Comparison of ENCODE assay signal across 13 cellular contexts in genomic region chr14:105838591-105839424, GRCh38.
"Had no signal": no experiment of that assay in that cellular context is flagged by ENCODE, and none has a peak within 500 bp of the region (broad histone marks: within the 10 kb centered on the region; RNA-seq: fewer than 3 reads in every experiment).

No MANE protein-coding gene starts in this region.

- H3K4me3 Mint-ChIP-seq: activated naive CD4-positive, alpha-beta T cell treated with anti-CD3 and anti-CD28 coated beads, Interleukin-2, amount 50 U/mL, for 24 hours; naive thymus-derived CD4-positive, alpha-beta T cell; stimulated activated memory B cell treated with anti-CD40 and anti-IgM and Interleukin-4, amounts not matched to agents 10 μg/mL and 1 μg/mL and 100 μg/mL, for 72 hours had no signal

- H3K36me3 ChIP-seq: adrenal gland, transverse colon had no signal

- ATAC-seq: naive thymus-derived CD4-positive, alpha-beta T cell; stimulated activated memory B cell treated with anti-CD40 and anti-IgM and Interleukin-4, amounts not matched to agents 10 μg/mL and 1 μg/mL and 100 μg/mL, for 72 hours had no signal

- DNase-seq: activated CD4-positive, CD25-positive, alpha-beta regulatory T cell treated with anti-CD3 and anti-CD28 coated beads, Interleukin-2, amount 50 U/mL, for 72 hours; activated effector memory CD4-positive, alpha-beta T cell treated with Interleukin-2 at 50 U/mL for 16 hours; adrenal gland; effector CD8-positive, alpha-beta T cell; foreskin fibroblast; midbrain; retina; stimulated activated CD4-positive, alpha-beta T cell treated with anti-CD3 and anti-CD28 coated beads, Interleukin-2, amount 100 ng/mL, for 48 hours; transverse colon had no signal

- H3K9me3 Mint-ChIP-seq: activated naive CD4-positive, alpha-beta T cell treated with anti-CD3 and anti-CD28 coated beads, Interleukin-2, amount 50 U/mL, for 24 hours; naive thymus-derived CD4-positive, alpha-beta T cell; stimulated activated memory B cell treated with anti-CD40 and anti-IgM and Interleukin-4, amounts not matched to agents 10 μg/mL and 1 μg/mL and 100 μg/mL, for 72 hours had no signal

- H3K36me3 Mint-ChIP-seq: activated naive CD4-positive, alpha-beta T cell treated with anti-CD3 and anti-CD28 coated beads, Interleukin-2, amount 50 U/mL, for 24 hours; naive thymus-derived CD4-positive, alpha-beta T cell had no signal

- H3K4me3 ChIP-seq: adrenal gland, lung, transverse colon had no signal

- H3K4me1 ChIP-seq: adrenal gland, transverse colon had no signal

- H3K4me1 Mint-ChIP-seq: activated naive CD4-positive, alpha-beta T cell treated with anti-CD3 and anti-CD28 coated beads, Interleukin-2, amount 50 U/mL, for 24 hours; naive thymus-derived CD4-positive, alpha-beta T cell; stimulated activated memory B cell treated with anti-CD40 and anti-IgM and Interleukin-4, amounts not matched to agents 10 μg/mL and 1 μg/mL and 100 μg/mL, for 72 hours had no signal

- H3K27me3 ChIP-seq: adrenal gland, transverse colon had no signal

- H3K27ac ChIP-seq: adrenal gland, transverse colon had no signal

- H3K27me3 Mint-ChIP-seq: stimulated activated memory B cell treated with anti-CD40 and anti-IgM and Interleukin-4, amounts not matched to agents 10 μg/mL and 1 μg/mL and 100 μg/mL, for 72 hours had no signal

- H3K27ac Mint-ChIP-seq: activated naive CD4-positive, alpha-beta T cell treated with anti-CD3 and anti-CD28 coated beads, Interleukin-2, amount 50 U/mL, for 24 hours; naive thymus-derived CD4-positive, alpha-beta T cell had no signal

- H3K9me3 ChIP-seq: adrenal gland, transverse colon had no signal
